In genomic region chr19:48639483-48640375, GRCh38 we compare ENCODE assay signal across 12 cellular contexts. TPM values are rescaled to one million over a fixed set of nuclear protein-coding genes. Genes with fewer than 3 reads are reported as not detected.
DNase-seq lines count a peak whose midpoint lies in the region; ATAC-seq lines count a peak whose summit lies in the region.
"Had no signal": no experiment of that assay in that cellular context is flagged by ENCODE, and none has a peak within 500 bp of the region (broad histone marks: within the 10 kb centered on the region; RNA-seq: fewer than 3 reads in every experiment).

No MANE protein-coding gene starts in this region.

- POLR2A ChIA-PET in T-cell (lab: Charles Lee), result no interaction called here

- no peaks in the 10 kb centered on the region for H3K9me3 Mint-ChIP-seq in activated naive CD4-positive, alpha-beta T cell treated with anti-CD3 and anti-CD28 coated beads, Interleukin-2, amount 50 U/mL, for 24 hours
- H3K9me3 Mint-ChIP-seq in T-cell (no peaks in the 10 kb centered on the region), immature natural killer cell (no peaks in the 10 kb centered on the region)
- H3K9me3 Mint-ChIP-seq in stimulated activated naive CD8-positive, alpha-beta T cell treated with anti-CD3 and anti-CD28 coated beads, Interleukin-15, Interleukin-2, amounts not matched to agents 100 ng/mL and 50 ng/mL, for 24 hours, result no peaks in the 10 kb centered on the region

- CTCF ChIA-PET in T-cell (lab: Charles Lee), result no interaction called here

- H3K27me3 Mint-ChIP-seq in activated naive CD4-positive, alpha-beta T cell treated with anti-CD3 and anti-CD28 coated beads, Interleukin-2, amount 50 U/mL, for 24 hours, result no peaks in the 10 kb centered on the region
- H3K27me3 Mint-ChIP-seq in T-cell (no peaks in the 10 kb centered on the region), immature natural killer cell (ENCODE audit: low read depth in 3 of 3) (peaks cover 11 to 21% (median 11%) of the 10 kb centered on the region in 3 donors)
- H3K27me3 Mint-ChIP-seq in stimulated activated naive CD8-positive, alpha-beta T cell treated with anti-CD3 and anti-CD28 coated beads, Interleukin-15, Interleukin-2, amounts not matched to agents 100 ng/mL and 50 ng/mL, for 24 hours, result no peaks in the 10 kb centered on the region

- H3K4me3 Mint-ChIP-seq in activated naive CD4-positive, alpha-beta T cell treated with anti-CD3 and anti-CD28 coated beads, Interleukin-2, amount 50 U/mL, for 24 hours, result peak overlapping the region; percentile 60
- H3K4me3 Mint-ChIP-seq in T-cell (peak overlapping the region; percentile 68 to 99 (median 97)), immature natural killer cell (peak overlapping the region; percentile 33 to 98 (median 69))
- peak overlapping the region; percentile 39 for H3K4me3 Mint-ChIP-seq in stimulated activated naive CD8-positive, alpha-beta T cell treated with anti-CD3 and anti-CD28 coated beads, Interleukin-15, Interleukin-2, amounts not matched to agents 100 ng/mL and 50 ng/mL, for 24 hours

- no peaks in the 10 kb centered on the region for H3K36me3 Mint-ChIP-seq in activated naive CD4-positive, alpha-beta T cell treated with anti-CD3 and anti-CD28 coated beads, Interleukin-2, amount 50 U/mL, for 24 hours
- H3K36me3 Mint-ChIP-seq in T-cell (peaks cover 2% of the 10 kb centered on the region), immature natural killer cell (peaks cover 0 to 5% (median 0%) of the 10 kb centered on the region in 3 donors)
- no peaks in the 10 kb centered on the region for H3K36me3 Mint-ChIP-seq in stimulated activated naive CD8-positive, alpha-beta T cell treated with anti-CD3 and anti-CD28 coated beads, Interleukin-15, Interleukin-2, amounts not matched to agents 100 ng/mL and 50 ng/mL, for 24 hours (ENCODE audit: low read depth)

- DNase-seq in activated naive CD4-positive, alpha-beta T cell treated with Interleukin-2 at 50 U/mL for 16 hours, result no peak
- DNase-seq in T-cell (peak in 3 of 34 experiments; percentile 24 to 28 (median 27)), immature natural killer cell (peak in 2 of 3 donors; percentile 30 to 67), cerebellar nuclear complex (lab: John Stamatoyannopoulos, UW) (no peak)
- DNase-seq in stimulated activated CD4-positive, alpha-beta T cell treated with anti-CD3 and anti-CD28 coated beads, Interleukin-4, amount 100 ng/mL, for 1 hour, result no peak
- DNase-seq: Kasumi-1, NCI-H446, SHP77 treated with DMSO at 0.1 percent for 48 hours had no signal

- ATAC-seq in T-cell (replicated peaks in 1 of 4), result no peak
- no peak for ATAC-seq in HG03045 (IDR thresholded peaks at IDR 0.05; ENCODE audit: unreplicated experiment)
- ATAC-seq: body of pancreas had no signal

- H3K4me1 Mint-ChIP-seq in activated naive CD4-positive, alpha-beta T cell treated with anti-CD3 and anti-CD28 coated beads, Interleukin-2, amount 50 U/mL, for 24 hours, result peaks cover 29% of the 10 kb centered on the region
- H3K4me1 Mint-ChIP-seq in T-cell, result peaks cover 35 to 40% (median 36%) of the 10 kb centered on the region in 3 donors
- H3K4me1 Mint-ChIP-seq in immature natural killer cell, result peaks cover 32 to 38% of the 10 kb centered on the region in 2 donors
- peaks cover 44% of the 10 kb centered on the region for H3K4me1 Mint-ChIP-seq in stimulated activated naive CD8-positive, alpha-beta T cell treated with anti-CD3 and anti-CD28 coated beads, Interleukin-15, Interleukin-2, amounts not matched to agents 100 ng/mL and 50 ng/mL, for 24 hours (ENCODE audit: low read depth)

- H3K27ac Mint-ChIP-seq in activated naive CD4-positive, alpha-beta T cell treated with anti-CD3 and anti-CD28 coated beads, Interleukin-2, amount 50 U/mL, for 24 hours, result no peak overlapping the region
- H3K27ac Mint-ChIP-seq in T-cell (peak overlapping the region; percentile 98 to 99), immature natural killer cell (peak overlapping the region; percentile 55 to 100 (median 98))
- H3K27ac Mint-ChIP-seq in stimulated activated naive CD8-positive, alpha-beta T cell treated with anti-CD3 and anti-CD28 coated beads, Interleukin-15, Interleukin-2, amounts not matched to agents 100 ng/mL and 50 ng/mL, for 24 hours, result peak overlapping the region; percentile 63

RNA-seq across cellular contexts. Expression of gene DBP, which starts 2.5 kb away (rescaled TPM):
- 10 to 100 TPM; 24.5 to 57.2 (median 56.0) TPM for total RNA-seq in T-cell
- 10 to 100 TPM; 23.6 to 65.1 (median 26.3) TPM for polyA plus RNA-seq in immature natural killer cell

RNA-seq across cellular contexts. Expression of gene CA11, which starts 6.3 kb away (rescaled TPM):
- 10 to 100 TPM in 4 of 5 donors, 1 to 10 TPM in 1; 8.0 to 18.5 (median 11.0) TPM for total RNA-seq in T-cell
- 10 to 100 TPM in 1 of 3 donors, 1 to 10 TPM in 2; 1.8 to 16.4 (median 3.6) TPM for polyA plus RNA-seq in immature natural killer cell

RNA-seq across cellular contexts. Expression of gene SPHK2, which starts 20.4 kb away (rescaled TPM):
- 10 to 100 TPM; 18.0 to 37.0 (median 31.8) TPM for total RNA-seq in T-cell
- polyA plus RNA-seq in immature natural killer cell, result 10 to 100 TPM; 10.5 to 14.5 (median 14.1) TPM

RNA-seq across cellular contexts. Expression of gene RPL18, which starts 20.8 kb away (rescaled TPM):
- total RNA-seq in T-cell, result 1,000 to 10,000 TPM; 2,370 to 2,784 (median 2,662) TPM
- polyA plus RNA-seq in immature natural killer cell, result 1,000 to 10,000 TPM in 1 of 3 donors, 100 to 1,000 TPM in 2; 938 to 1,525 (median 950) TPM

RNA-seq across cellular contexts. Expression of gene FAM83E, which starts 24.9 kb away (rescaled TPM):
- total RNA-seq in T-cell, result 1 to 10 TPM in 4 of 5 donors, not detected in 1; 2.3 to 3.0 (median 2.7) TPM
- not detected for polyA plus RNA-seq in immature natural killer cell

Comparison
In these comparisons a context has a peak if more than half of its experiments do, and no peak if none do; other contexts are left out.
1. H3K4me3 Mint-ChIP-seq: peak in every context shown above with its lines; median percentile 97 in T-cell; 69 in immature natural killer cell; 60 in activated naive CD4-positive, alpha-beta T cell treated with anti-CD3 and anti-CD28 coated beads, Interleukin-2, amount 50 U/mL, for 24 hours; 39 in stimulated activated naive CD8-positive, alpha-beta T cell treated with anti-CD3 and anti-CD28 coated beads, Interleukin-15, Interleukin-2, amounts not matched to agents 100 ng/mL and 50 ng/mL, for 24 hours.
2. DNase-seq: peak in immature natural killer cell (2 of 3); none in activated naive CD4-positive, alpha-beta T cell treated with Interleukin-2 at 50 U/mL for 16 hours (single experiment), stimulated activated CD4-positive, alpha-beta T cell treated with anti-CD3 and anti-CD28 coated beads, Interleukin-4, amount 100 ng/mL, for 1 hour (single experiment) and cerebellar nuclear complex (0 of 2).